Comparison of ENCODE assay signal across 22 cellular contexts in genomic region chr3:140081836-140082331, GRCh38.
"Had no signal": no experiment of that assay in that cellular context is flagged by ENCODE, and none has a peak within 500 bp of the region (broad histone marks: within the 10 kb centered on the region; RNA-seq: fewer than 3 reads in every experiment).

No MANE protein-coding gene starts in this region.

- DNase-seq: cortex of kidney; effector memory CD8-positive, alpha-beta T cell; foreskin fibroblast; gastrocnemius medialis; head of caudate nucleus; kidney; natural killer cell; occipital lobe; ovary; right lobe of liver; stimulated activated CD4-positive, alpha-beta T cell treated with anti-CD3 and anti-CD28 coated beads, Interleukin-12 subunit alpha, Interleukin-12 subunit beta, amount 100 ng/mL, for 4 hours; stimulated activated CD4-positive, alpha-beta T cell treated with anti-CD3 and anti-CD28 coated beads, Interleukin-1b, Interleukin-23, amount 100 ng/mL, for 48 hours; stimulated activated CD4-positive, alpha-beta T cell treated with anti-CD3 and anti-CD28 coated beads, Interleukin-4, amount 100 ng/mL, for 1 hour; stimulated activated naive CD4-positive, alpha-beta T cell treated with Interleukin-2 at 50 U/mL for 16 hours; stomach; tibial artery had no signal

- H3K4me3 ChIP-seq: gastrocnemius medialis, hepatocyte, lung, ovary, right lobe of liver, smooth muscle cell, stomach, tibial artery had no signal

- H3K27ac ChIP-seq: gastrocnemius medialis, hepatocyte, ovary, right lobe of liver, stomach, tibial artery had no signal

- H3K27me3 ChIP-seq: gastrocnemius medialis, ovary, right lobe of liver, stomach, tibial artery had no signal

- H3K4me1 ChIP-seq: gastrocnemius medialis, stomach, tibial artery had no signal

- H3K9me3 ChIP-seq: gastrocnemius medialis, ovary, right lobe of liver, stomach, tibial artery had no signal

- ATAC-seq: effector memory CD8-positive, alpha-beta T cell; esophagus mucosa; gastrocnemius medialis; left lobe of liver; natural killer cell; right lobe of liver; stimulated activated effector memory CD8-positive, alpha-beta T cell treated with anti-CD3 and anti-CD28 coated beads, Interleukin-12 subunit alpha, Interleukin-12 subunit beta, amount 100 ng/mL, for 72 hours had no signal

- H3K36me3 ChIP-seq: gastrocnemius medialis, ovary, right lobe of liver, stomach, tibial artery had no signal
